Comparison of ENCODE assay signal across 17 cellular contexts in the genomic region with DNA sequence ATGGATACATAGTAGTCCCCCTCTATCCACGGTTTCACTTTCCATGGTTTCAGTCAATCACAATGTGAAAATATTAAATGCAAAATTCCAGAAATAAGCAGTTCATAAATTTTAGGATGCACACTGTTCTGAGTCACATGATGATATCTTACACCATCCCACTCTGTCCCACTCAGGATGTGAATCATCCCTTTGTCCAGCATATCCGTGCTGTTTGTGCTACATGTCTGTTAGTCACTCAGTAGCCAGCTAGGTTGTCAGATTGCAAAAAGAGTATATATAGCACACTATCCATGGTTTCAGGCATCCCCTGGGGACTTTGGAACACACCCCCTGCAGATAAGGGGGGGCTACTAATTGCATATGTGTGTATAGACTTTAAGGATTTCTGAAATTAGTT. TPM values are rescaled to one million over a fixed set of nuclear protein-coding genes. Genes with fewer than 3 reads are reported as not detected.
A peak's percentile ranks its signal among the peaks of the same experiment; 100 is the strongest.
DNase-seq lines count a peak whose midpoint lies in the region; TF ChIP-seq lines count a peak whose summit lies in the region.
"Had no signal": no experiment of that assay in that cellular context is flagged by ENCODE, and none has a peak within 500 bp of the region (broad histone marks: within the 10 kb centered on the region; RNA-seq: fewer than 3 reads in every experiment).

No MANE protein-coding gene starts in this region.

- no peaks in the 10 kb centered on the region for H3K27me3 ChIP-seq in esophagus squamous epithelium
- H3K27me3 ChIP-seq: BLaER1 treated with 17β-estradiol and CSF1 and Interleukin-3, amounts not matched to agents 10 nM and 100 nM had no signal

- TF ChIP-seq CTCF in AG04449 (IDR thresholded peaks at IDR 0.05; ENCODE audit: insufficient read depth, low read length, missing control alignments): no peak
- TF ChIP-seq CTCF in esophagus squamous epithelium (IDR thresholded peaks at IDR 0.05): no peak

- no peak overlapping the region for H3K4me3 ChIP-seq in AG04449 (ENCODE audit: low read depth, low read length)
- H3K4me3 ChIP-seq in esophagus squamous epithelium: no peak overlapping the region
- H3K4me3 ChIP-seq: BLaER1 treated with 17β-estradiol and CSF1 and Interleukin-3, amounts not matched to agents 10 nM and 100 nM; lower lobe of right lung; SK-N-MC had no signal

- intact Hi-C loops in esophagus squamous epithelium (cut with DNase I): no loop called here

- no peak for TF ChIP-seq POLR2A in esophagus squamous epithelium (IDR thresholded peaks at IDR 0.05)

- H3K27ac ChIP-seq in esophagus squamous epithelium: no peak overlapping the region
- H3K27ac ChIP-seq: lower lobe of right lung had no signal

- POLR2A ChIA-PET in AG04449 (lab: Yijun Ruan, JAX): no interaction called here

- WGBS in esophagus squamous epithelium, 2 donors: 42 to 48% methylated on average over 2 of the region's 2 CpGs

- DNase-seq in AG04449 (ENCODE audit: low read depth, low spot score) (peak; percentile 50), HS-27A (ENCODE audit: low read depth) (peak; percentile 24), amniotic epithelial cell (ENCODE audit: low read depth) (peak; percentile 86), glomerular visceral epithelial cell (ENCODE audit: extremely low spot score) (peak; percentile 60), OCI-M2 (lab: John Stamatoyannopoulos, UW; ENCODE audit: unreplicated experiment) (no peak), esophagus squamous epithelium (lab: John Stamatoyannopoulos, UW) (no peak), anterior cingulate cortex (lab: John Stamatoyannopoulos, UW) (no peak), NOMO-1 (lab: John Stamatoyannopoulos, UW; ENCODE audit: unreplicated experiment in 2 of 2) (no peak)
- DNase-seq: activated CD4-positive, alpha-beta T cell treated with anti-CD3 and anti-CD28 coated beads for 48 hours; caudate nucleus; GOT3; lower lobe of right lung; NCI-H446 treated with DMSO at 0.1 percent for 48 hours; posterior cingulate gyrus; substantia nigra had no signal

- CTCF ChIA-PET in AG04449 (lab: Yijun Ruan, JAX): interaction anchor here (1.1 to 1.6 kb wide), 2 partner anchors 26 to 891 kb away, joined by 3 to 4 read pairs; no protein-coding TSS in a partner anchor

- no peaks in the 10 kb centered on the region for H3K36me3 ChIP-seq in esophagus squamous epithelium
- H3K36me3 ChIP-seq: BLaER1 treated with 17β-estradiol and CSF1 and Interleukin-3, amounts not matched to agents 10 nM and 100 nM; lower lobe of right lung had no signal

- H3K4me1 ChIP-seq in esophagus squamous epithelium: no peaks in the 10 kb centered on the region
- H3K4me1 ChIP-seq: lower lobe of right lung had no signal

- H3K9me3 ChIP-seq in esophagus squamous epithelium: no peaks in the 10 kb centered on the region
- H3K9me3 ChIP-seq: BLaER1 treated with 17β-estradiol and CSF1 and Interleukin-3, amounts not matched to agents 10 nM and 100 nM; lower lobe of right lung had no signal

RNA-seq across cellular contexts. Expression of gene NAA30, which starts 8.1 kb away (rescaled TPM):
- 10 to 100 TPM in 3 of 4 donors, 1 to 10 TPM in 1; 7.8 to 13.9 (median 12.8) TPM for total RNA-seq in esophagus squamous epithelium

Comparison
In these comparisons a context has a peak if more than half of its experiments do, and no peak if none do; other contexts are left out.
1. DNase-seq: peak in AG04449 (single experiment), HS-27A (single experiment), amniotic epithelial cell (single experiment) and glomerular visceral epithelial cell (single experiment); none in OCI-M2 (single experiment), esophagus squamous epithelium (single experiment), anterior cingulate cortex (0 of 58) and NOMO-1 (0 of 2).